ENCODE assay signal across 1 cellular context in genomic region chr19:43635561-43635940, GRCh38.
TF ChIP-seq lines count a peak whose summit lies in the region.

No MANE protein-coding gene starts in this region.

TF ChIP-seq in HepG2, 621 proteins besides CTCF, POLR2A, EP300 and RAD21:
- peak; percentile 93 for TF ChIP-seq ZSCAN22 (CRISPR knock-in tag; IDR thresholded peaks at IDR 0.05)
